ENCODE assay signal across 21 cellular contexts in the genomic region with DNA sequence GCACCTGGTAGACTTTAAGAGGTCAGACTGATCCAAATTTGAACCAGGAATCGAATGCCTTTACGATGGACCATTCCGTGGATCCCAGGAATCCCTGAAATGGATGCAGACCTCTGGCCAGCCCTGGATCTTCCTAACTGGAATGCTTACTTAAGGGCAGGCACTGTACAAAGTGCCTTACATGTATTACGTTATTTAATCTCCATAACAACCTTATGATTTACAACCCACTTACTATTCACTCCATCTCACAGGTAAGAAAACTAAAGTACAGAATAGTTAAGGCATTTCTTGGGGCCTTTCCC.
"Had no signal": no experiment of that assay in that cellular context is flagged by ENCODE, and none has a peak within 500 bp of the region (broad histone marks: within the 10 kb centered on the region; RNA-seq: fewer than 3 reads in every experiment).

No MANE protein-coding gene starts in this region.

- H3K9me3 ChIP-seq: mucosa of descending colon, right lobe of liver, stomach, testis, thyroid gland, transverse colon, vagina had no signal

- H3K27ac Mint-ChIP-seq: memory B cell; naive thymus-derived CD4-positive, alpha-beta T cell; stimulated activated naive B cell treated with anti-CD40 and anti-IgM and Interleukin-4, amounts not matched to agents 10 μg/mL and 1 μg/mL and 100 μg/mL, for 72 hours had no signal

- H3K4me3 ChIP-seq: left ventricle myocardium inferior, lung, mucosa of descending colon, right atrium auricular region, right lobe of liver, stomach, testis, thyroid gland, transverse colon, upper lobe of left lung, vagina had no signal

- H3K79me2 ChIP-seq: parathyroid adenoma had no signal

- ATAC-seq: naive thymus-derived CD4-positive, alpha-beta T cell; right lobe of liver; stimulated activated naive B cell treated with anti-CD40 and anti-IgM and Interleukin-4, amounts not matched to agents 10 μg/mL and 1 μg/mL and 100 μg/mL, for 72 hours had no signal

- H3K36me3 ChIP-seq: left ventricle myocardium inferior, right atrium auricular region, right lobe of liver, stomach, thyroid gland, transverse colon, upper lobe of left lung, vagina had no signal

- H3K4me1 ChIP-seq: left ventricle myocardium inferior, parathyroid adenoma, right atrium auricular region, right lobe of liver, stomach, testis, thyroid gland, transverse colon, upper lobe of left lung, vagina had no signal

- H3K9ac ChIP-seq: parathyroid adenoma had no signal

- H3K4me1 Mint-ChIP-seq: memory B cell; naive thymus-derived CD4-positive, alpha-beta T cell; stimulated activated naive B cell treated with anti-CD40 and anti-IgM and Interleukin-4, amounts not matched to agents 10 μg/mL and 1 μg/mL and 100 μg/mL, for 72 hours had no signal

- H3K27me3 ChIP-seq: right atrium auricular region, right lobe of liver, stomach, testis, thyroid gland, transverse colon, upper lobe of left lung, vagina had no signal

- H3K27ac ChIP-seq: left ventricle myocardium inferior, parathyroid adenoma, right atrium auricular region, right lobe of liver, stomach, testis, thyroid gland, transverse colon, upper lobe of left lung, vagina had no signal

- H3K4me3 Mint-ChIP-seq: memory B cell; naive thymus-derived CD4-positive, alpha-beta T cell; stimulated activated naive B cell treated with anti-CD40 and anti-IgM and Interleukin-4, amounts not matched to agents 10 μg/mL and 1 μg/mL and 100 μg/mL, for 72 hours had no signal

- DNase-seq: left ventricle myocardium inferior; midbrain; mucosa of descending colon; naive thymus-derived CD4-positive, alpha-beta T cell; right lobe of liver; stimulated activated CD4-positive, alpha-beta T cell treated with anti-CD3 and anti-CD28 coated beads, Interleukin-12 subunit alpha, Interleukin-12 subunit beta, amount 100 ng/mL, for 4 hours; stimulated activated CD4-positive, alpha-beta T cell treated with anti-CD3 and anti-CD28 coated beads, Interleukin-15, amount 100 ng/mL, for 24 hours; stimulated activated CD4-positive, alpha-beta T cell treated with anti-CD3 and anti-CD28 coated beads, Interleukin-2, amount 100 ng/mL, for 24 hours; stimulated activated CD4-positive, alpha-beta T cell treated with anti-CD3 and anti-CD28 coated beads, Interleukin-4, amount 100 ng/mL, for 1 hour; stimulated activated naive B cell treated with anti-CD40 and anti-IgM and Interleukin-4, amounts not matched to agents 10 μg/mL and 1 μg/mL and 100 μg/mL, for 72 hours; stimulated activated naive CD8-positive, alpha-beta T cell treated with anti-CD3 and anti-CD28 coated beads, Interleukin-15, Interleukin-2, amounts not matched to agents 100 U/mL and 50 U/mL, for 24 hours; stomach; testis; thyroid gland; transverse colon; upper lobe of left lung had no signal

- H2AFZ ChIP-seq: parathyroid adenoma had no signal
